27 cellular contexts compared by ENCODE assay signal in the genomic region with DNA sequence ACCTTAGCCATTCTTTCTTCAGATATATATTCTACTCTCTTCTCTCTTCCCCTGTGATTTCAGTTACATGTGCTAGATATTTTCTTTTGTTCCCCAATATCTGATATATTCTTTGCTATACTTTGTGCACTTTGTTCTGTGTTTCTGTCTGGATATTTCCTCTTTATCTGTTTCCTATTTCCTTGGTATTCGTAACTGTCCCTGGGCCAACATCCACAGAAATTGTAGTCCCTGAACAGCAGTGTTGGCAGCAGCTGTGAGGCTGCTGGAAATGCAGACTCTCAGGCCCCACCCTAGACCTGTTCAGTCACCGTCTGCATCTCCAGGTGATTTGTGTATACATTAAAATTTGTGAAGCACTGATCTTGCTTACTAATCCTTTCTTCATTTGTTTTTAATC.
"Had no signal": no experiment of that assay in that cellular context is flagged by ENCODE, and none has a peak within 500 bp of the region (broad histone marks: within the 10 kb centered on the region; RNA-seq: fewer than 3 reads in every experiment).

No MANE protein-coding gene starts in this region.

- H2AFZ ChIP-seq: PC-9 had no signal

- DNase-seq: activated CD4-positive, alpha-beta T cell treated with anti-CD3 and anti-CD28 coated beads, Interleukin-2, amount 10 ng/mL, durations not matched to agents 24 days and 14 days; activated CD4-positive, alpha-beta T cell treated with anti-CD3 and anti-CD28 coated beads, Interleukin-2, amount 50 U/mL, for 4 hours; activated CD8-positive, alpha-beta T cell treated with anti-CD3 and anti-CD28 coated beads, Interleukin-2, amount 10 ng/mL, durations not matched to agents 7 days and 5 days; activated gamma-delta T cell; activated naive CD4-positive, alpha-beta T cell treated with Interleukin-2 at 50 U/mL for 16 hours; activated naive CD8-positive, alpha-beta T cell treated with anti-CD3 and anti-CD28 coated beads, Interleukin-2, amount 10 ng/mL, durations not matched to agents 7 days and 5 days; activated T-cell treated with anti-CD3 and anti-CD28 coated beads, Interleukin-2, amount 50 U/mL, for 24 hours; amygdala; Karpas-422; KBM-7; NCI-H1105; NCI-H1417 treated with DMSO at 0.1 percent for 48 hours; NCI-H187 treated with DMSO at 0.1 percent for 48 hours; NCI-H226; NCI-H446 treated with DMSO at 0.1 percent for 48 hours; NCI-H524; NCI-H69; NK-92 treated with Interleukin-12 subunit alpha and Interleukin-12 subunit beta, amount 100 ng/mL, for 24 hours; PC-9; Right ventricle myocardium superior; T1000; WERI-Rb-1 had no signal

- H3K4me1 ChIP-seq: ascending aorta had no signal

- ATAC-seq: activated CD8-positive, alpha-beta T cell treated with anti-CD3 and anti-CD28 coated beads, Interleukin-2, amount 10 ng/mL, durations not matched to agents 7 days and 5 days had no signal

- H3K4me1 Mint-ChIP-seq: activated naive CD8-positive, alpha-beta T cell treated with anti-CD3 and anti-CD28 coated beads, Interleukin-2, amount 10 ng/mL, durations not matched to agents 7 days and 5 days; IgD-negative memory B cell had no signal

- H3K4me3 Mint-ChIP-seq: activated CD4-positive, alpha-beta T cell treated with anti-CD3 and anti-CD28 coated beads, Interleukin-2, amount 10 ng/mL, durations not matched to agents 24 days and 14 days; activated CD8-positive, alpha-beta T cell treated with anti-CD3 and anti-CD28 coated beads, Interleukin-2, amount 10 ng/mL, durations not matched to agents 7 days and 5 days; activated naive CD4-positive, alpha-beta T cell treated with anti-CD3 and anti-CD28 coated beads, Interleukin-2, amount 50 U/mL, for 24 hours; activated naive CD8-positive, alpha-beta T cell treated with anti-CD3 and anti-CD28 coated beads, Interleukin-2, amount 10 ng/mL, durations not matched to agents 7 days and 5 days; activated T-cell treated with anti-CD3 and anti-CD28 coated beads, Interleukin-2, amount 50 U/mL, for 24 hours; IgD-negative memory B cell had no signal

- H3K4me3 ChIP-seq: ascending aorta, PC-9, SK-N-MC had no signal

- H3K27ac ChIP-seq: ascending aorta, PC-9, SK-N-MC, WERI-Rb-1 had no signal

- H3K4me2 ChIP-seq: PC-9 had no signal

- H3K27me3 Mint-ChIP-seq: activated CD4-positive, alpha-beta T cell treated with anti-CD3 and anti-CD28 coated beads, Interleukin-2, amount 10 ng/mL, durations not matched to agents 24 days and 14 days; activated naive CD4-positive, alpha-beta T cell treated with anti-CD3 and anti-CD28 coated beads, Interleukin-2, amount 50 U/mL, for 24 hours; activated naive CD8-positive, alpha-beta T cell treated with anti-CD3 and anti-CD28 coated beads, Interleukin-2, amount 10 ng/mL, durations not matched to agents 7 days and 5 days; activated T-cell treated with anti-CD3 and anti-CD28 coated beads, Interleukin-2, amount 50 U/mL, for 24 hours; IgD-negative memory B cell had no signal

- H3K27ac Mint-ChIP-seq: activated CD4-positive, alpha-beta T cell treated with anti-CD3 and anti-CD28 coated beads, Interleukin-2, amount 10 ng/mL, durations not matched to agents 24 days and 14 days; activated CD8-positive, alpha-beta T cell treated with anti-CD3 and anti-CD28 coated beads, Interleukin-2, amount 10 ng/mL, durations not matched to agents 7 days and 5 days; activated naive CD4-positive, alpha-beta T cell treated with anti-CD3 and anti-CD28 coated beads, Interleukin-2, amount 50 U/mL, for 24 hours; activated naive CD8-positive, alpha-beta T cell treated with anti-CD3 and anti-CD28 coated beads, Interleukin-2, amount 10 ng/mL, durations not matched to agents 7 days and 5 days; activated T-cell treated with anti-CD3 and anti-CD28 coated beads, Interleukin-2, amount 50 U/mL, for 24 hours; activated T-helper 2 cell treated with anti-CD3 and anti-CD28 coated beads, Interferon-gamma antibody, Interleukin-2, Interleukin-4, amounts not matched to agents 10 μg/mL and 5 μg/mL and 100 μg/mL, durations not matched to agents 14 hours and 24 hours and 36 hours; IgD-negative memory B cell had no signal

- H3K27me3 ChIP-seq: ascending aorta had no signal
